In genomic region chr2:237596856-237597679, GRCh38 we compare ENCODE assay signal across 32 cellular contexts. TPM values are rescaled to one million over a fixed set of nuclear protein-coding genes. Genes with fewer than 3 reads are reported as not detected.
DNase-seq lines count a peak whose midpoint lies in the region; ATAC-seq and TF ChIP-seq lines count a peak whose summit lies in the region.
"Had no signal": no experiment of that assay in that cellular context is flagged by ENCODE, and none has a peak within 500 bp of the region (broad histone marks: within the 10 kb centered on the region; RNA-seq: fewer than 3 reads in every experiment).

No MANE protein-coding gene starts in this region.

- POLR2A ChIA-PET in MCF 10A (lab: Yijun Ruan, JAX), result no interaction called here

- no peaks in the 10 kb centered on the region for H3K27me3 ChIP-seq in mammary epithelial cell (ENCODE audit: insufficient read depth, low read length)
- H3K27me3 ChIP-seq in mesendoderm (ENCODE audit: insufficient read depth, low read length, poor library complexity), result no peaks in the 10 kb centered on the region
- H3K27me3 ChIP-seq: adrenal gland, heart left ventricle had no signal

- H3K56ac ChIP-seq in mesendoderm (ENCODE audit: low read length), result peak overlapping the region; percentile 76

- H3K36me3 ChIP-seq in mammary epithelial cell (ENCODE audit: insufficient read depth, low read length) (no peaks in the 10 kb centered on the region), mesendoderm (ENCODE audit: control insufficient read depth, insufficient read depth, low read length) (no peaks in the 10 kb centered on the region)
- H3K36me3 ChIP-seq: adrenal gland, heart left ventricle had no signal

- H3K4me1 Mint-ChIP-seq in MCF 10A (ENCODE audit: insufficient read depth, unreplicated experiment), result no peaks in the 10 kb centered on the region
- H3K4me1 Mint-ChIP-seq in stimulated activated naive B cell treated with anti-CD40 and anti-IgM and Interleukin-4, amounts not matched to agents 10 μg/mL and 1 μg/mL and 100 μg/mL, for 72 hours, result peaks cover 19 to 27% of the 10 kb centered on the region in 2 donors

- no peaks in the 10 kb centered on the region for H3K9me3 ChIP-seq in mammary epithelial cell (replicated peaks; ENCODE audit: insufficient read depth, low read length)
- H3K9me3 ChIP-seq: adrenal gland, heart left ventricle had no signal

- H3K4me1 ChIP-seq in mammary epithelial cell (ENCODE audit: insufficient read depth, low read length) (no peaks in the 10 kb centered on the region), mesendoderm (ENCODE audit: control insufficient read depth, low read depth, low read length) (peaks cover 26% of the 10 kb centered on the region)

- H3K27ac ChIP-seq in mammary epithelial cell (ENCODE audit: insufficient read depth, low read depth, low read length) (no peak overlapping the region), coronary artery (peak overlapping the region; percentile 62 to 63), mesendoderm (ENCODE audit: low read depth, low read length) (peak overlapping the region; percentile 9)
- H3K27ac ChIP-seq: adrenal gland, VCaP had no signal

- H2BK120ac ChIP-seq in mesendoderm (ENCODE audit: low read depth, low read length), result peak overlapping the region; percentile 18

- H3K9me3 Mint-ChIP-seq in MCF 10A (ENCODE audit: unreplicated experiment), result no peaks in the 10 kb centered on the region
- H3K9me3 Mint-ChIP-seq in stimulated activated naive B cell treated with anti-CD40 and anti-IgM and Interleukin-4, amounts not matched to agents 10 μg/mL and 1 μg/mL and 100 μg/mL, for 72 hours, result no peaks in the 10 kb centered on the region
- H3K9me3 Mint-ChIP-seq: activated naive CD4-positive, alpha-beta T cell treated with anti-CD3 and anti-CD28 coated beads for 36 hours; brain; CD4-positive, alpha-beta memory T cell; GM23338 had no signal

- CTCF ChIA-PET in MCF 10A (lab: Yijun Ruan, JAX), result interaction anchor here (0.5 kb wide), 1 partner anchor 11 kb away, joined by 6 read pairs; no protein-coding TSS in a partner anchor
- CTCF ChIA-PET in mammary epithelial cell (lab: Charles Lee; ENCODE audit: low non-redundant PET), result no interaction called here

- no peaks in the 10 kb centered on the region for H4K20me1 ChIP-seq in mammary epithelial cell (ENCODE audit: insufficient read depth, low read length)

- H2AFZ ChIP-seq in mammary epithelial cell (ENCODE audit: low read depth, low read length), result no peak overlapping the region
- H2AFZ ChIP-seq: GM23338 had no signal

- H3K36me3 Mint-ChIP-seq in MCF 10A (ENCODE audit: insufficient read depth, unreplicated experiment), result no peaks in the 10 kb centered on the region
- no peaks in the 10 kb centered on the region for H3K36me3 Mint-ChIP-seq in stimulated activated naive B cell treated with anti-CD40 and anti-IgM and Interleukin-4, amounts not matched to agents 10 μg/mL and 1 μg/mL and 100 μg/mL, for 72 hours
- H3K36me3 Mint-ChIP-seq: brain; CD4-positive, alpha-beta memory T cell had no signal

- no TSS peak for BruUV-seq in MCF 10A (replicated peaks; lab: Mats Ljungman, UMichigan)
- BruUV-seq in mammary epithelial cell (replicated peaks; lab: Mats Ljungman, UMichigan), result no TSS peak

- peak; percentile 8 to 16 for ATAC-seq in stimulated activated naive B cell treated with anti-CD40 and anti-IgM and Interleukin-4, amounts not matched to agents 10 μg/mL and 1 μg/mL and 100 μg/mL, for 72 hours (replicated peaks)
- no peak for ATAC-seq in HG03469 (IDR thresholded peaks at IDR 0.05; ENCODE audit: unreplicated experiment)
- ATAC-seq: GM23338, heart left ventricle, left cardiac atrium had no signal

- no peaks in the 10 kb centered on the region for H3K27me3 Mint-ChIP-seq in MCF 10A (ENCODE audit: insufficient read depth, unreplicated experiment)
- no peaks in the 10 kb centered on the region for H3K27me3 Mint-ChIP-seq in stimulated activated naive B cell treated with anti-CD40 and anti-IgM and Interleukin-4, amounts not matched to agents 10 μg/mL and 1 μg/mL and 100 μg/mL, for 72 hours

- no peak overlapping the region for H3K9ac ChIP-seq in mammary epithelial cell (ENCODE audit: insufficient read depth, low read length)
- peak overlapping the region; percentile 38 for H3K9ac ChIP-seq in mesendoderm (ENCODE audit: low read length)

- in situ Hi-C loops in mammary epithelial cell (cut with MboI; ENCODE audit: low sequenced_read_pairs in 2 of 2), result loop anchor here in 1 of 2 donors (25.0 kb wide), 1 partner anchor 140 kb away; no protein-coding TSS in a partner anchor

- intact Hi-C loops in MCF 10A (cut with micrococcal nuclease), result no loop called here
- intact Hi-C loops in mammary epithelial cell (cut with micrococcal nuclease), result no loop called here

- H4K8ac ChIP-seq in mesendoderm (ENCODE audit: low read depth, low read length), result no peak overlapping the region

- no peak overlapping the region for H3K4me2 ChIP-seq in mammary epithelial cell (ENCODE audit: insufficient read depth, low read depth, low read length)
- H3K4me2 ChIP-seq in mesendoderm (ENCODE audit: low read length), result no peak overlapping the region
- H3K4me2 ChIP-seq: GM23338 had no signal

- TF ChIP-seq CTCF in MCF 10A (IDR thresholded peaks at IDR 0.05; ENCODE audit: unreplicated experiment), result no peak
- TF ChIP-seq CTCF in mammary epithelial cell (conservative IDR thresholded peaks at IDR 0.05 in 1 of 2, IDR thresholded peaks at IDR 0.05 in 1 of 2; ENCODE audit: extremely low read depth in 1 of 2, insufficient read depth in 1 of 2, low read depth in 1 of 2, low read length in 2 of 2), result no peak
- no peak for TF ChIP-seq CTCF in coronary artery (IDR thresholded peaks at IDR 0.05)

- H3K23ac ChIP-seq in mesendoderm (ENCODE audit: low read length), result no peak overlapping the region

- H3K4me3 Mint-ChIP-seq in MCF 10A (ENCODE audit: unreplicated experiment), result no peak overlapping the region
- H3K4me3 Mint-ChIP-seq in stimulated activated naive B cell treated with anti-CD40 and anti-IgM and Interleukin-4, amounts not matched to agents 10 μg/mL and 1 μg/mL and 100 μg/mL, for 72 hours, result no peak overlapping the region
- H3K4me3 Mint-ChIP-seq: activated naive CD4-positive, alpha-beta T cell treated with anti-CD3 and anti-CD28 coated beads for 36 hours; brain; CD4-positive, alpha-beta memory T cell; GM23338 had no signal

- peak overlapping the region; percentile 87 for H2BK5ac ChIP-seq in mesendoderm (ENCODE audit: low read length)

- peak overlapping the region; percentile 83 for H3K18ac ChIP-seq in mesendoderm (ENCODE audit: low read length)

- H3K79me1 ChIP-seq in mesendoderm (ENCODE audit: low read length), result peaks cover 3% of the 10 kb centered on the region

- no peak overlapping the region for H2BK15ac ChIP-seq in mesendoderm (replicated peaks; ENCODE audit: low read depth)

- dilution Hi-C loops in mammary epithelial cell (cut with HindIII; ENCODE audit: low sequenced_read_pairs), result no loop called here

- no peaks in the 10 kb centered on the region for H3K79me2 ChIP-seq in mammary epithelial cell (ENCODE audit: insufficient read depth, low read length)
- H3K79me2 ChIP-seq in mesendoderm (ENCODE audit: control insufficient read depth, insufficient read depth, low read length), result no peaks in the 10 kb centered on the region

- peak overlapping the region; percentile 71 for H3K27ac Mint-ChIP-seq in MCF 10A (ENCODE audit: low read depth, unreplicated experiment)
- no peak overlapping the region for H3K27ac Mint-ChIP-seq in stimulated activated naive B cell treated with anti-CD40 and anti-IgM and Interleukin-4, amounts not matched to agents 10 μg/mL and 1 μg/mL and 100 μg/mL, for 72 hours
- H3K27ac Mint-ChIP-seq: GM23338 had no signal

- no peak overlapping the region for H3K4me3 ChIP-seq in mammary epithelial cell (replicated peaks in 1 of 3; ENCODE audit: insufficient read depth in 1 of 3, low read depth in 2 of 3, low read length in 3 of 3)
- no peak overlapping the region for H3K4me3 ChIP-seq in coronary artery
- H3K4me3 ChIP-seq in mesendoderm (ENCODE audit: low read length), result no peak overlapping the region
- H3K4me3 ChIP-seq: adrenal gland, GM23338, heart left ventricle had no signal

- no peak overlapping the region for H4K5ac ChIP-seq in mesendoderm (ENCODE audit: low read length)

- H2AK5ac ChIP-seq in mesendoderm (ENCODE audit: low read length), result peak overlapping the region; percentile 99

- DNase-seq in MCF 10A (ENCODE audit: unreplicated experiment) (no peak), mammary epithelial cell (no peak), coronary artery (ENCODE audit: low spot score) (no peak), mesendoderm (no peak), DMS114 treated with DMSO at 0.1 percent for 48 hours (lab: John Stamatoyannopoulos, UW; ENCODE audit: unreplicated experiment) (no peak), dermis blood vessel endothelial cell (no peak)
- DNase-seq in stimulated activated naive B cell treated with anti-CD40 and anti-IgM and Interleukin-4, amounts not matched to agents 10 μg/mL and 1 μg/mL and 100 μg/mL, for 72 hours, result no peak
- DNase-seq: activated CD4-positive, alpha-beta T cell treated with anti-CD3 and anti-CD28 coated beads for 48 hours; activated naive CD4-positive, alpha-beta T cell treated with anti-CD3 and anti-CD28 coated beads for 36 hours; activated T-cell treated with anti-CD3 and anti-CD28 coated beads, Interleukin-2, amount 50 U/mL, for 48 hours; adrenal gland; CD4-positive, alpha-beta memory T cell; effector CD4-positive, alpha-beta T cell; heart left ventricle; left cardiac atrium; NCI-H1105; NCI-H187 treated with DMSO at 0.1 percent for 48 hours; NCI-H2171 treated with DMSO at 0.1 percent for 48 hours; NCI-H510A treated with DMSO at 0.1 percent for 48 hours; SHP77; stimulated activated CD4-positive, alpha-beta T cell treated with anti-CD3 and anti-CD28 coated beads, Interleukin-12 subunit alpha, Interleukin-12 subunit beta, amount 100 ng/mL, for 4 hours; stimulated activated CD4-positive, alpha-beta T cell treated with anti-CD3 and anti-CD28 coated beads, Interleukin-4, amount 100 ng/mL, for 1 hour; T-helper 9 cell had no signal

- peak overlapping the region; percentile 89 for H3K4ac ChIP-seq in mesendoderm (ENCODE audit: low read depth, low read length)

- WGBS in mammary epithelial cell (ENCODE audit: low coverage, missing lambda C conversion rate), result 93% methylated on average over 8 of the region's 21 CpGs
- no CpG with 5 or more reads among the region's 21 CpGs for WGBS in mesendoderm (ENCODE audit: extremely low coverage, insufficient coverage, low lambda C conversion rate)

RNA-seq across cellular contexts. Expression of gene RAB17, which starts 6.5 kb away (rescaled TPM):
- 10.6 and 17.2 TPM in 2 replicates for total RNA-seq in MCF 10A (2022)
- 1 to 10 TPM; 7.2 to 8.9 TPM for total RNA-seq in mammary epithelial cell
- 12.8 TPM for polyA plus RNA-seq in mammary epithelial cell
- 20.4 TPM for polyA minus RNA-seq in mammary epithelial cell
- 111 TPM for polyA plus RNA-seq in mesendoderm (2013, experiment 1 of 2)
- polyA plus RNA-seq in mesendoderm (2013, experiment 2 of 2), result 108 TPM
- total RNA-seq in dermis blood vessel endothelial cell, result 4.9 and 14.1 TPM in 2 replicates
- total RNA-seq: activated naive CD4-positive, alpha-beta T cell treated with anti-CD3 and anti-CD28 coated beads for 36 hours; CD4-positive, alpha-beta memory T cell had no signal
- polyA plus RNA-seq: CD4-positive, alpha-beta memory T cell had no signal

RNA-seq across cellular contexts. Expression of gene LRRFIP1, which starts 30.3 kb away (rescaled TPM):
- total RNA-seq in MCF 10A (2022) (197 and 201 TPM in 2 replicates), mammary epithelial cell (100 to 1,000 TPM in 1 of 2 donors, 10 to 100 TPM in 1; 69.8 to 188 TPM), dermis blood vessel endothelial cell (198 and 305 TPM in 2 replicates)
- polyA plus RNA-seq in mammary epithelial cell, result 71.9 TPM
- 58.4 TPM for polyA minus RNA-seq in mammary epithelial cell
- polyA plus RNA-seq in mesendoderm (2013, experiment 1 of 2), result 86.5 TPM
- polyA plus RNA-seq in mesendoderm (2013, experiment 2 of 2), result 91.0 TPM

RNA-seq across cellular contexts. Expression of gene PRLH, which starts 30.7 kb away (rescaled TPM):
- not detected in 2 replicates for total RNA-seq in MCF 10A (2022)
- total RNA-seq in mammary epithelial cell, result not detected
- not detected for polyA plus RNA-seq in mammary epithelial cell
- not detected for polyA minus RNA-seq in mammary epithelial cell
- not detected for polyA plus RNA-seq in mesendoderm (2013, experiment 1 of 2)
- not detected for polyA plus RNA-seq in mesendoderm (2013, experiment 2 of 2)
- not detected in 2 replicates for total RNA-seq in dermis blood vessel endothelial cell
- total RNA-seq: A172; activated naive CD4-positive, alpha-beta T cell treated with anti-CD3 and anti-CD28 coated beads for 36 hours; adrenal gland; CD4-positive, alpha-beta memory T cell; epithelial cell of proximal tubule; GM23338; heart left ventricle; left cardiac atrium; M059J; osteocyte had no signal
- polyA plus RNA-seq: adrenal gland; CD4-positive, alpha-beta memory T cell; GM23338; heart left ventricle; thymus had no signal
